In the genomic region with DNA sequence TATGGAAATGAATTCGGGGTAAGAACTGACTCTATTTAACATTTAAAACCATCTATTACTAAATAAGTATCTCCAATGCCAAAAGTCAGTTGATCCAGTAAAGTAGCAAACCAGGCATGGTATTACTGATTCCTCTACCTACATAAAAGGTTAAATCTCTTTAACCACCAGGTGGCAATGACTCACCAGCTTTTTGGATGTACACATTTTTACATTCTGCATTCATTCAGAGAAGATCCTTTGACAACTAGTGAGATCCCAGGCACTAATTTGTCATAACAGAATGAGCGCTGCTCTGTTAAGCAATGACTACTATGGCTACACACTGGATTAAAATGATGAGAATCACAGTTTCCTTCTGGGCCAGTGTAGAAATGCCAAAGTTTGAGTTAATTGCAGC, we compare ENCODE assay signal across 11 cellular contexts.
DNase-seq lines count a peak whose midpoint lies in the region; ATAC-seq and TF ChIP-seq lines count a peak whose summit lies in the region.
"Had no signal": no experiment of that assay in that cellular context is flagged by ENCODE, and none has a peak within 500 bp of the region (broad histone marks: within the 10 kb centered on the region; RNA-seq: fewer than 3 reads in every experiment).

No MANE protein-coding gene starts in this region.

- H3K9me3 ChIP-seq in MM.1S (replicated peaks; ENCODE audit: insufficient read depth, low read length) (no peaks in the 10 kb centered on the region), right atrium auricular region (peaks cover 0 to 18% of the 10 kb centered on the region in 2 donors)

- in situ Hi-C loops in SK-MEL-5 (cut with HindIII; ENCODE audit: low pct_unique_long_range_greater_than_20kb, low sequenced_read_pairs) = no loop called here

- H3K36me3 ChIP-seq in MM.1S (replicated peaks; ENCODE audit: insufficient read depth, low read length) (no peaks in the 10 kb centered on the region), right atrium auricular region (no peaks in the 10 kb centered on the region)

- no peak for ATAC-seq in HG03442 (IDR thresholded peaks at IDR 0.05; ENCODE audit: unreplicated experiment)
- no peak for ATAC-seq in esophagus mucosa

- H3K9me2 ChIP-seq in MM.1S (replicated peaks; ENCODE audit: insufficient read depth, low read length) = no peaks in the 10 kb centered on the region

- H3K27ac ChIP-seq in MM.1S (ENCODE audit: low read length) = no peak overlapping the region
- no peak overlapping the region for H3K27ac ChIP-seq in right atrium auricular region
- H3K27ac ChIP-seq: parathyroid adenoma had no signal

- no peak overlapping the region for H2AFZ ChIP-seq in MM.1S (ENCODE audit: low read length)
- H2AFZ ChIP-seq: parathyroid adenoma had no signal

- H3K4me3 ChIP-seq in MM.1S (ENCODE audit: low read length) (no peak overlapping the region), right atrium auricular region (no peak overlapping the region)

- no peaks in the 10 kb centered on the region for H4K20me1 ChIP-seq in MM.1S (ENCODE audit: insufficient read depth, low read length)

- no peaks in the 10 kb centered on the region for H3K4me1 ChIP-seq in MM.1S (ENCODE audit: low read length)
- no peaks in the 10 kb centered on the region for H3K4me1 ChIP-seq in right atrium auricular region
- H3K4me1 ChIP-seq: parathyroid adenoma had no signal

- H3K4me2 ChIP-seq in MM.1S (ENCODE audit: low read depth, low read length) = no peak overlapping the region

- H3K27me3 ChIP-seq in MM.1S (replicated peaks; ENCODE audit: insufficient read depth, low read length) (no peaks in the 10 kb centered on the region), right atrium auricular region (no peaks in the 10 kb centered on the region)

- H3F3A ChIP-seq in MM.1S (ENCODE audit: insufficient read depth, low read length) = no peaks in the 10 kb centered on the region

- no peaks in the 10 kb centered on the region for H3K79me2 ChIP-seq in MM.1S (ENCODE audit: low read length)
- H3K79me2 ChIP-seq: parathyroid adenoma had no signal

- TF ChIP-seq CTCF in MM.1S (IDR thresholded peaks at IDR 0.05; ENCODE audit: low read length) = peak; percentile 24
- TF ChIP-seq CTCF in right atrium auricular region (IDR thresholded peaks at IDR 0.05) = no peak

- H3K9ac ChIP-seq in MM.1S (ENCODE audit: low read length) = no peak overlapping the region
- H3K9ac ChIP-seq: parathyroid adenoma had no signal

- DNase-seq in DMS153 (lab: John Stamatoyannopoulos, UW) (peak; percentile 37), MM.1S (peak; percentile 40), SK-MEL-5 (ENCODE audit: low read depth, low spot score) (peak; percentile 28), iPS-NIHi11 (ENCODE audit: low spot score) (peak; percentile 61), C1 segment of cervical spinal cord (lab: John Stamatoyannopoulos, UW) (no peak), right atrium auricular region (ENCODE audit: low spot score) (no peak)
- DNase-seq: activated naive CD8-positive, alpha-beta T cell treated with anti-CD3 and anti-CD28 coated beads, Interleukin-2, amount 10 ng/mL, durations not matched to agents 7 days and 5 days; hippocampal formation had no signal

Comparison
In these comparisons a context has a peak if more than half of its experiments do, and no peak if none do; other contexts are left out.
1. DNase-seq: peak in DMS153 (single experiment), MM.1S (single experiment), SK-MEL-5 (single experiment) and iPS-NIHi11 (single experiment); none in C1 segment of cervical spinal cord (0 of 14) and right atrium auricular region (single experiment).